ENCODE assay signal across 18 cellular contexts in genomic region chr10:42970451-42971250, GRCh38.
DNase-seq lines count a peak whose midpoint lies in the region; TF ChIP-seq lines count a peak whose summit lies in the region.
"Had no signal": no experiment of that assay in that cellular context is flagged by ENCODE, and none has a peak within 500 bp of the region (broad histone marks: within the 10 kb centered on the region; RNA-seq: fewer than 3 reads in every experiment).

No MANE protein-coding gene starts in this region.

- WGBS in lower leg skin, 2 donors = 72 to 75% methylated on average over 8 to 15 of the region's 15 CpGs
- WGBS in stomach, 5 donors = 74 to 86% (median 82%) methylated on average over 14 to 15 of the region's 15 CpGs

- intact Hi-C loops in lower leg skin (cut with DNase I; ENCODE audit: low total_unique reads) (no loop called here), stomach (cut with DNase I; ENCODE audit: low total_unique reads) (no loop called here)

- peaks cover 13% of the 10 kb centered on the region for H3K27me3 Mint-ChIP-seq in activated CD4-positive, alpha-beta memory T cell treated with anti-CD3 and anti-CD28 coated beads, Interleukin-2, amount 10 ng/mL, durations not matched to agents 7 days and 5 days
- H3K27me3 Mint-ChIP-seq: activated naive CD8-positive, alpha-beta T cell had no signal

- TF ChIP-seq CTCF in lower leg skin (IDR thresholded peaks at IDR 0.05) (no peak), stomach (IDR thresholded peaks at IDR 0.05) (no peak)

- no peaks in the 10 kb centered on the region for H3K9me3 ChIP-seq in stomach

- no peaks in the 10 kb centered on the region for H3K4me1 ChIP-seq in stomach

- no peak overlapping the region for H3K27ac Mint-ChIP-seq in activated CD4-positive, alpha-beta memory T cell treated with anti-CD3 and anti-CD28 coated beads, Interleukin-2, amount 10 ng/mL, durations not matched to agents 7 days and 5 days
- H3K27ac Mint-ChIP-seq: activated naive CD8-positive, alpha-beta T cell had no signal

- no peaks in the 10 kb centered on the region for H3K36me3 ChIP-seq in stomach

- no peak for TF ChIP-seq POLR2A in lower leg skin (IDR thresholded peaks at IDR 0.05)
- no peak for TF ChIP-seq POLR2A in stomach (IDR thresholded peaks at IDR 0.05)

- H3K9me3 Mint-ChIP-seq in activated CD4-positive, alpha-beta memory T cell treated with anti-CD3 and anti-CD28 coated beads, Interleukin-2, amount 10 ng/mL, durations not matched to agents 7 days and 5 days = no peaks in the 10 kb centered on the region
- H3K9me3 Mint-ChIP-seq: neural crest cell had no signal

- POLR2A ChIA-PET in activated CD4-positive, alpha-beta memory T cell treated with anti-CD3 and anti-CD28 coated beads, Interleukin-2, amount 10 ng/mL, durations not matched to agents 7 days and 5 days (lab: Charles Lee) = no interaction called here

- CTCF ChIA-PET in activated CD4-positive, alpha-beta memory T cell treated with anti-CD3 and anti-CD28 coated beads, Interleukin-2, amount 10 ng/mL, durations not matched to agents 7 days and 5 days (lab: Charles Lee) = no interaction called here

- no peaks in the 10 kb centered on the region for H3K36me3 Mint-ChIP-seq in activated CD4-positive, alpha-beta memory T cell treated with anti-CD3 and anti-CD28 coated beads, Interleukin-2, amount 10 ng/mL, durations not matched to agents 7 days and 5 days (ENCODE audit: low read depth)
- H3K36me3 Mint-ChIP-seq: activated naive CD8-positive, alpha-beta T cell had no signal

- no peak for TF ChIP-seq EP300 in stomach (IDR thresholded peaks at IDR 0.05)

- H3K4me1 Mint-ChIP-seq in activated CD4-positive, alpha-beta memory T cell treated with anti-CD3 and anti-CD28 coated beads, Interleukin-2, amount 10 ng/mL, durations not matched to agents 7 days and 5 days = no peaks in the 10 kb centered on the region
- H3K4me1 Mint-ChIP-seq: neural crest cell had no signal

- H3K27me3 ChIP-seq in stomach = peaks cover 0 to 15% (median 0%) of the 10 kb centered on the region in 3 donors

- no peak overlapping the region for H3K27ac ChIP-seq in stomach
- H3K27ac ChIP-seq: epithelial cell of prostate, skin epidermis had no signal

- H3K4me3 Mint-ChIP-seq in activated CD4-positive, alpha-beta memory T cell treated with anti-CD3 and anti-CD28 coated beads, Interleukin-2, amount 10 ng/mL, durations not matched to agents 7 days and 5 days = no peak overlapping the region
- H3K4me3 Mint-ChIP-seq: activated naive CD8-positive, alpha-beta T cell; neural crest cell had no signal

- H3K4me3 ChIP-seq in lower leg skin (ENCODE audit: low read depth, poor library complexity, severe bottlenecking) (no peak overlapping the region), stomach (no peak overlapping the region)
- H3K4me3 ChIP-seq: K562, skin epidermis had no signal

- DNase-seq in activated effector memory CD4-positive, alpha-beta T cell treated with anti-CD3 and anti-CD28 coated beads, Interleukin-2, amount 50 U/mL, for 16 hours = peak; percentile 57
- no peak for DNase-seq in activated effector memory CD4-positive, alpha-beta T cell treated with Interleukin-2 at 50 U/mL for 16 hours
- DNase-seq in activated CD4-positive, alpha-beta memory T cell treated with anti-CD3 and anti-CD28 coated beads, Interleukin-2, amount 10 ng/mL, durations not matched to agents 7 days and 5 days = peak; percentile 15
- DNase-seq in lower leg skin (ENCODE audit: low spot score in 2 of 2) (peak; percentile 10 to 78), stomach (peak; percentile 22), NCI-H1436 (lab: John Stamatoyannopoulos, UW) (no peak), SKM-1 treated with dmso at 0.1 percent for 144 hours (lab: John Stamatoyannopoulos, UW; ENCODE audit: unreplicated experiment) (no peak), NCI-H226 (no peak)
- DNase-seq: activated CD4-positive, alpha-beta T cell treated with anti-CD3 and anti-CD28 coated beads, Interleukin-2, amount 50 U/mL, for 4 hours; caudate nucleus; NCI-H1694; NCI-H510A treated with DMSO at 0.1 percent for 48 hours; substantia nigra had no signal

Comparison
In these comparisons a context has a peak if more than half of its experiments do, and no peak if none do; other contexts are left out.
1. DNase-seq: peak in activated effector memory CD4-positive, alpha-beta T cell treated with anti-CD3 and anti-CD28 coated beads, Interleukin-2, amount 50 U/mL, for 16 hours (single experiment), activated CD4-positive, alpha-beta memory T cell treated with anti-CD3 and anti-CD28 coated beads, Interleukin-2, amount 10 ng/mL, durations not matched to agents 7 days and 5 days (single experiment), lower leg skin (2 of 2) and stomach (single experiment); none in activated effector memory CD4-positive, alpha-beta T cell treated with Interleukin-2 at 50 U/mL for 16 hours (single experiment), NCI-H1436 (single experiment), SKM-1 treated with dmso at 0.1 percent for 144 hours (single experiment) and NCI-H226 (single experiment).